In genomic region chr3:10017636-10018292, GRCh38 we compare ENCODE assay signal across 11 cellular contexts. TPM values are rescaled to one million over a fixed set of nuclear protein-coding genes. Genes with fewer than 3 reads are reported as not detected.
A peak's percentile ranks its signal among the peaks of the same experiment; 100 is the strongest.
DNase-seq lines count a peak whose midpoint lies in the region; ATAC-seq and TF ChIP-seq lines count a peak whose summit lies in the region.
"Had no signal": no experiment of that assay in that cellular context is flagged by ENCODE, and none has a peak within 500 bp of the region (broad histone marks: within the 10 kb centered on the region; RNA-seq: fewer than 3 reads in every experiment).

No MANE protein-coding gene starts in this region.

- DNase-seq in AG04450 (ENCODE audit: low read depth, low spot score) (no peak), HK-2 (ENCODE audit: unreplicated experiment) (peak; percentile 74), kidney tubule cell (ENCODE audit: low spot score) (peak; percentile 90), H9 (no peak), left cardiac atrium (no peak), NCI-H446 treated with DMSO at 0.1 percent for 48 hours (lab: John Stamatoyannopoulos, UW) (no peak)
- DNase-seq in activated CD8-positive, alpha-beta T cell treated with anti-CD3 and anti-CD28 coated beads, Interleukin-2, amount 10 ng/mL, durations not matched to agents 7 days and 5 days, result peak; percentile 55
- DNase-seq: DMS53, hypothalamus, NCI-H187 had no signal

- H4K8ac ChIP-seq in H9 (replicated peaks; ENCODE audit: insufficient read length, low read depth, low read length), result no peak overlapping the region

- H3K9me3 ChIP-seq in AG04450 (ENCODE audit: control insufficient read depth, insufficient read depth, low read length) (no peaks in the 10 kb centered on the region), H9 (ENCODE audit: control insufficient read depth, low read depth, low read length) (no peaks in the 10 kb centered on the region)

- no peaks in the 10 kb centered on the region for H3K27me3 Mint-ChIP-seq in activated CD8-positive, alpha-beta T cell treated with anti-CD3 and anti-CD28 coated beads, Interleukin-2, amount 10 ng/mL, durations not matched to agents 7 days and 5 days (ENCODE audit: low read depth)
- H3K27me3 Mint-ChIP-seq in H9 (ENCODE audit: low read depth), result 0 out of 2 replicates have a peak, but pooled peaks cover 3% of the 10 kb centered on the region

- H3K18ac ChIP-seq in H9 (ENCODE audit: insufficient read length, low read depth, low read length), result no peak overlapping the region

- no peak overlapping the region for H3K9ac ChIP-seq in H9 (ENCODE audit: extremely low read depth, insufficient read length, low read length)

- intact Hi-C loops in left cardiac atrium (cut with DNase I), result no loop called here

- no peak overlapping the region for H3T11ph ChIP-seq in H9 (ENCODE audit: low read length)

- H3K4me2 ChIP-seq in H9 (ENCODE audit: insufficient read depth, insufficient read length, low read length), result no peak overlapping the region

- H3K4me1 Mint-ChIP-seq in activated CD8-positive, alpha-beta T cell treated with anti-CD3 and anti-CD28 coated beads, Interleukin-2, amount 10 ng/mL, durations not matched to agents 7 days and 5 days (ENCODE audit: low read depth), result peaks cover 18% of the 10 kb centered on the region
- H3K4me1 Mint-ChIP-seq in H9, result no peaks in the 10 kb centered on the region

- no peak overlapping the region for H4K91ac ChIP-seq in H9 (ENCODE audit: insufficient read length, low read depth, low read length)

- no peak overlapping the region for H4K5ac ChIP-seq in H9 (ENCODE audit: insufficient read length, low read depth, low read length)

- H2BK5ac ChIP-seq in H9 (ENCODE audit: insufficient read length, low read length), result no peak overlapping the region

- no peaks in the 10 kb centered on the region for H3K79me1 ChIP-seq in H9 (ENCODE audit: insufficient read depth, low read depth, low read length, poor library complexity, severe bottlenecking)

- no peaks in the 10 kb centered on the region for H3K27me3 ChIP-seq in AG04450 (ENCODE audit: control insufficient read depth, insufficient read depth, low read length)
- no peaks in the 10 kb centered on the region for H3K27me3 ChIP-seq in H9 (ENCODE audit: insufficient read depth, low read length)

- H2BK120ac ChIP-seq in H9 (ENCODE audit: low read depth, low read length, poor library complexity, severe bottlenecking), result no peak overlapping the region

- H2AFZ ChIP-seq in H9 (ENCODE audit: low read length), result no peak overlapping the region

- H3K4ac ChIP-seq in H9 (ENCODE audit: low read depth, low read length), result no peak overlapping the region

- no peaks in the 10 kb centered on the region for H3K4me1 ChIP-seq in H9 (ENCODE audit: insufficient read depth, low read length)

- H3K23ac ChIP-seq in H9 (ENCODE audit: insufficient read length, low read depth, low read length), result no peak overlapping the region

- H3K14ac ChIP-seq in H9 (ENCODE audit: insufficient read depth, low read length), result no peak overlapping the region

- H3K79me2 ChIP-seq in H9 (ENCODE audit: insufficient read depth, low read length), result no peaks in the 10 kb centered on the region

- H3K27ac Mint-ChIP-seq in activated CD8-positive, alpha-beta T cell treated with anti-CD3 and anti-CD28 coated beads, Interleukin-2, amount 10 ng/mL, durations not matched to agents 7 days and 5 days, result no peak overlapping the region
- H3K27ac Mint-ChIP-seq in H9, result no peak overlapping the region

- H2BK20ac ChIP-seq in H9 (ENCODE audit: low read depth, low read length, poor library complexity, severe bottlenecking), result no peak overlapping the region

- H2AK5ac ChIP-seq in H9 (ENCODE audit: insufficient read length, low read length), result no peak overlapping the region

- no peak overlapping the region for H3K4me3 Mint-ChIP-seq in activated CD8-positive, alpha-beta T cell treated with anti-CD3 and anti-CD28 coated beads, Interleukin-2, amount 10 ng/mL, durations not matched to agents 7 days and 5 days
- no peak overlapping the region for H3K4me3 Mint-ChIP-seq in H9

- H3K23me2 ChIP-seq in H9 (ENCODE audit: insufficient read length, low read depth, low read length, poor library complexity, severe bottlenecking), result no peaks in the 10 kb centered on the region

- H3K4me3 ChIP-seq in AG04450 (ENCODE audit: low read depth, low read length), result no peak overlapping the region

- no peak overlapping the region for H3K56ac ChIP-seq in H9 (ENCODE audit: insufficient read length, low read depth, low read length)

- WGBS in H9 (ENCODE audit: extremely low coverage, insufficient read length, low lambda C conversion rate), result no CpG with 5 or more reads among the region's 13 CpGs

- H3K27ac ChIP-seq in AG04450 (ENCODE audit: low read depth, low read length) (peak overlapping the region; percentile 57), H9 (ENCODE audit: insufficient read length, low read depth, low read length) (no peak overlapping the region)

- CTCF ChIA-PET in AG04450 (lab: Charles Lee), result interaction anchor here (0.6 to 1.6 kb wide), 3 partner anchors 42 to 85 kb away, joined by 3 to 6 read pairs (median 6); no protein-coding TSS in a partner anchor
- CTCF ChIA-PET in activated CD8-positive, alpha-beta T cell treated with anti-CD3 and anti-CD28 coated beads, Interleukin-2, amount 10 ng/mL, durations not matched to agents 7 days and 5 days (lab: Charles Lee), result interaction anchor here (0.9 kb wide), 1 partner anchor 36 kb away, joined by 3 read pairs; no protein-coding TSS in a partner anchor

- H2BK15ac ChIP-seq in H9 (ENCODE audit: low read depth, low read length), result no peak overlapping the region

- no peak for TF ChIP-seq CTCF in AG04450 (IDR thresholded peaks at IDR 0.05; ENCODE audit: low read depth, low read length)
- no peak for TF ChIP-seq CTCF in H9 (conservative IDR thresholded peaks at IDR 0.05)

- no peaks in the 10 kb centered on the region for H3K9me3 Mint-ChIP-seq in activated CD8-positive, alpha-beta T cell treated with anti-CD3 and anti-CD28 coated beads, Interleukin-2, amount 10 ng/mL, durations not matched to agents 7 days and 5 days (ENCODE audit: insufficient read depth)
- no peaks in the 10 kb centered on the region for H3K9me3 Mint-ChIP-seq in H9

- H3K36me3 Mint-ChIP-seq in activated CD8-positive, alpha-beta T cell treated with anti-CD3 and anti-CD28 coated beads, Interleukin-2, amount 10 ng/mL, durations not matched to agents 7 days and 5 days (ENCODE audit: low read depth), result peaks cover 24% of the 10 kb centered on the region
- peaks cover 3 to 18% (median 10%) of the 10 kb centered on the region in 3 experiments; a peak in 5 of 7 replicates for H3K36me3 Mint-ChIP-seq in H9 (ENCODE audit: insufficient read depth in 1 of 3, low read depth in 3 of 3)

- no peaks in the 10 kb centered on the region for H4K20me1 ChIP-seq in H9 (ENCODE audit: control insufficient read depth, insufficient read depth, insufficient read length)

- POLR2A ChIA-PET in AG04450 (lab: Yijun Ruan, JAX), result interaction anchor here (0.6 kb wide), 1 partner anchor 24 kb away, joined by 6 read pairs; no protein-coding TSS in a partner anchor
- POLR2A ChIA-PET in activated CD8-positive, alpha-beta T cell treated with anti-CD3 and anti-CD28 coated beads, Interleukin-2, amount 10 ng/mL, durations not matched to agents 7 days and 5 days (lab: Charles Lee), result interaction anchor here (0.7 to 1.3 kb wide), 2 partner anchors 8 to 30 kb away, joined by 3 to 4 read pairs; partner anchors contain the start of gene FANCD2

- no peak overlapping the region for H2BK12ac ChIP-seq in H9 (ENCODE audit: insufficient read length, low read depth, low read length)

- ATAC-seq in activated CD8-positive, alpha-beta T cell treated with anti-CD3 and anti-CD28 coated beads, Interleukin-2, amount 10 ng/mL, durations not matched to agents 7 days and 5 days, result peak; percentile 68
- ATAC-seq in GM19035 (IDR thresholded peaks at IDR 0.05; ENCODE audit: unreplicated experiment) (no peak), left cardiac atrium (no peak)

RNA-seq across cellular contexts. Expression of gene FANCD2, which starts 8.5 kb away (rescaled TPM):
- polyA plus RNA-seq in AG04450 (2011; rRNA removed), result 3.6 and 5.4 TPM in 2 replicates
- polyA minus RNA-seq in AG04450 (2011; rRNA and poly(A)+ RNA removed), result 9.1 and 9.7 TPM in 2 replicates
- 10 to 100 TPM; 66.9 to 71.5 TPM for total RNA-seq in activated CD8-positive, alpha-beta T cell treated with anti-CD3 and anti-CD28 coated beads, Interleukin-2, amount 10 ng/mL, durations not matched to agents 7 days and 5 days
- total RNA-seq in H9 (2021) (67.8 and 74.9 TPM in 2 replicates), left cardiac atrium (1 to 10 TPM in 1 of 2 donors, under 1 TPM in 1; 0.71 to 1.8 TPM)

RNA-seq across cellular contexts. Expression of gene EMC3, which starts 31.1 kb away (rescaled TPM):
- polyA plus RNA-seq in AG04450 (2011; rRNA removed), result 159 and 161 TPM in 2 replicates
- polyA minus RNA-seq in AG04450 (2011; rRNA and poly(A)+ RNA removed), result 67.1 and 82.1 TPM in 2 replicates
- total RNA-seq in activated CD8-positive, alpha-beta T cell treated with anti-CD3 and anti-CD28 coated beads, Interleukin-2, amount 10 ng/mL, durations not matched to agents 7 days and 5 days, result 10 to 100 TPM; 49.0 to 53.4 TPM
- total RNA-seq in H9 (2021), result 39.3 and 45.6 TPM in 2 replicates
- total RNA-seq in left cardiac atrium, result 10 to 100 TPM; 80.0 to 86.7 TPM

Comparison
In these comparisons a context has a peak if more than half of its experiments do, and no peak if none do; other contexts are left out.
1. DNase-seq: peak in HK-2 (single experiment), activated CD8-positive, alpha-beta T cell treated with anti-CD3 and anti-CD28 coated beads, Interleukin-2, amount 10 ng/mL, durations not matched to agents 7 days and 5 days (single experiment) and kidney tubule cell (single experiment); none in AG04450 (single experiment), H9 (single experiment), left cardiac atrium (single experiment) and NCI-H446 treated with DMSO at 0.1 percent for 48 hours (single experiment).
2. RNA of gene FANCD2, which starts 8.5 kb away (total RNA-seq): 67.8 to 74.9 TPM in H9 and 66.9 to 71.5 TPM in activated CD8-positive, alpha-beta T cell treated with anti-CD3 and anti-CD28 coated beads, Interleukin-2, amount 10 ng/mL, durations not matched to agents 7 days and 5 days; 0.71 to 1.8 TPM in left cardiac atrium; every median in the first group is over 10 times any median in the second.